Comparison of ENCODE assay signal across 21 cellular contexts in genomic region chr5:81685481-81685880, GRCh38.
DNase-seq lines count a peak whose midpoint lies in the region; ATAC-seq and TF ChIP-seq lines count a peak whose summit lies in the region.
"Had no signal": no experiment of that assay in that cellular context is flagged by ENCODE, and none has a peak within 500 bp of the region (broad histone marks: within the 10 kb centered on the region; RNA-seq: fewer than 3 reads in every experiment).

No MANE protein-coding gene starts in this region.

- DNase-seq in DMS 273 (lab: John Stamatoyannopoulos, UW; ENCODE audit: unreplicated experiment) (peak; percentile 9), DMS 273 treated with DMSO at 0.1 percent for 48 hours (lab: John Stamatoyannopoulos, UW) (no peak), DND-41 (no peak), NCI-H69 (lab: John Stamatoyannopoulos, UW) (peak; percentile 37), coronary artery (ENCODE audit: low spot score) (no peak), right atrium auricular region (ENCODE audit: low spot score) (no peak)
- DNase-seq in activated naive CD4-positive, alpha-beta T cell (lab: John Stamatoyannopoulos, UW) = no peak
- DNase-seq: AML-193; Caco-2; Calu3; CD4-positive, alpha-beta T cell; CD8-positive, alpha-beta T cell; DMS79 treated with DMSO at 0.1 percent for 48 hours; EL; GDM1 had no signal

- H3K9me3 ChIP-seq in DND-41 (ENCODE audit: insufficient read depth, low read length, severe bottlenecking) = peaks cover 5% of the 10 kb centered on the region
- peaks cover 0 to 12% of the 10 kb centered on the region in 2 donors for H3K9me3 ChIP-seq in right atrium auricular region
- H3K9me3 ChIP-seq: A549, Caco-2 had no signal

- H3K27ac ChIP-seq in DND-41 (ENCODE audit: low read length) (no peak overlapping the region), KMS-11 (peak overlapping the region; percentile 56), coronary artery (no peak overlapping the region), right atrium auricular region (no peak overlapping the region)
- H3K27ac ChIP-seq: 22Rv1; A549; BLaER1 treated with 17β-estradiol and CSF1 and Interleukin-3, amounts not matched to agents 10 nM and 100 nM; C4-2B had no signal

- TF ChIP-seq CTCF in DND-41 (IDR thresholded peaks at IDR 0.05; ENCODE audit: borderline replicate concordance, extremely low read depth, low read length, poor library complexity, severe bottlenecking) = no peak
- TF ChIP-seq CTCF in KMS-11 (conservative IDR thresholded peaks at IDR 0.05; ENCODE audit: low read depth, low read length) = no peak
- TF ChIP-seq CTCF in coronary artery (IDR thresholded peaks at IDR 0.05) = no peak
- no peak for TF ChIP-seq CTCF in right atrium auricular region (IDR thresholded peaks at IDR 0.05)

- H3K27me3 ChIP-seq in DND-41 (ENCODE audit: insufficient read depth, low read length, poor library complexity) (no peaks in the 10 kb centered on the region), KMS-11 (ENCODE audit: insufficient read depth, low read depth) (no peaks in the 10 kb centered on the region), right atrium auricular region (no peaks in the 10 kb centered on the region)
- H3K27me3 ChIP-seq: BLaER1 treated with 17β-estradiol and CSF1 and Interleukin-3, amounts not matched to agents 10 nM and 100 nM had no signal

- H3K36me3 ChIP-seq in DND-41 (ENCODE audit: insufficient read depth, low read length) = peaks cover 54% of the 10 kb centered on the region
- no peaks in the 10 kb centered on the region for H3K36me3 ChIP-seq in KMS-11 (ENCODE audit: insufficient read depth)
- no peaks in the 10 kb centered on the region for H3K36me3 ChIP-seq in right atrium auricular region

- H3K4me3 ChIP-seq in DND-41 (ENCODE audit: low read depth in 1 of 2, low read length in 2 of 2) (no peak overlapping the region), KMS-11 (IDR thresholded peaks at IDR 0.05; ENCODE audit: insufficient read depth, low read depth, low read length) (no peak overlapping the region), coronary artery (no peak overlapping the region), right atrium auricular region (no peak overlapping the region)
- H3K4me3 ChIP-seq: A549; BLaER1 treated with 17β-estradiol and CSF1 and Interleukin-3, amounts not matched to agents 10 nM and 100 nM; GM12878 had no signal

- no peak overlapping the region for H3K9ac ChIP-seq in DND-41 (ENCODE audit: low read depth, low read length)
- no peak overlapping the region for H3K9ac ChIP-seq in KMS-11
- H3K9ac ChIP-seq: BLaER1 treated with 17β-estradiol and CSF1 and Interleukin-3, amounts not matched to agents 10 nM and 100 nM had no signal

- H3K79me2 ChIP-seq in DND-41 (ENCODE audit: insufficient read depth, low read length) (peaks cover 99% of the 10 kb centered on the region), KMS-11 (ENCODE audit: insufficient read depth, low read depth) (peaks cover 98% of the 10 kb centered on the region)

- no peak overlapping the region for H2AFZ ChIP-seq in DND-41 (ENCODE audit: low read depth, low read length)
- no peak overlapping the region for H2AFZ ChIP-seq in KMS-11 (ENCODE audit: low read depth)

- H3K4me1 ChIP-seq in DND-41 (ENCODE audit: insufficient read depth, low read length) (peaks cover 23% of the 10 kb centered on the region), KMS-11 (ENCODE audit: low read depth, poor library complexity, severe bottlenecking) (peaks cover 87% of the 10 kb centered on the region), right atrium auricular region (no peaks in the 10 kb centered on the region)
- H3K4me1 ChIP-seq: A549; BLaER1 treated with 17β-estradiol and CSF1 and Interleukin-3, amounts not matched to agents 10 nM and 100 nM; Caco-2 had no signal

- H3K4me2 ChIP-seq in DND-41 (ENCODE audit: insufficient read depth, low read length) = no peak overlapping the region
- peak overlapping the region; percentile 86 for H3K4me2 ChIP-seq in KMS-11
- H3K4me2 ChIP-seq: A549; BLaER1 treated with 17β-estradiol and CSF1 and Interleukin-3, amounts not matched to agents 10 nM and 100 nM had no signal

- H4K20me1 ChIP-seq in DND-41 (ENCODE audit: insufficient read depth, low read length) = peaks cover 49% of the 10 kb centered on the region
- no peaks in the 10 kb centered on the region for H4K20me1 ChIP-seq in KMS-11 (ENCODE audit: insufficient read depth)

- ATAC-seq in DND-41 (ENCODE audit: insufficient read depth, low read depth) = 0 out of 3 replicates have a peak, but pooled peaks have one; percentile 47
- ATAC-seq: A549; CD8-positive, alpha-beta T cell; GM12878 had no signal

Comparison
In these comparisons a context has a peak if more than half of its experiments do, and no peak if none do; other contexts are left out.
1. DNase-seq: peak in DMS 273 (single experiment) and NCI-H69 (single experiment); none in DMS 273 treated with DMSO at 0.1 percent for 48 hours (single experiment), DND-41 (single experiment), coronary artery (single experiment), right atrium auricular region (single experiment) and activated naive CD4-positive, alpha-beta T cell (0 of 4).